In the genomic region with DNA sequence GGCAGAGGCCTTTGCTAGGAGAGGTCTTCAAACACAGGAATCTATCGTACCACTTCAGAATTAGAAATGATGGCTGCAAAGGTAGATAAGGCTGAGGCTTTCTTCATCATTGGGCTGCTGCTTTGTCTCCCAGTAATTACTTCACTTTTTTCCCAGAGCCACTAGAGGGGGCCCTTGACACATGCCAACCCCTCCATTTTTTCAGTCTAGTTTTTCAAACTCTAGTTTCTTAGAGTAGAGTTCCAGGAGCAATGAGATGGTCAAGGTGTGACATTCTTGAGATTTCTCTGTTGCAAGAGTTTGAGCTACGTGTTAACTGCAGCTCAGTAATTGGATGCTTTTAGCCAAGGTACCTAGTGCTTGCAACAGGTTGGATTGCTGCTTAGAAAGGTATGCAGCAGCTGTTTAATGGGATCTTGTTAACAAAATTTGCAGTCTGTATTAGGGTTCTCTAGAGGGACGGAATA, we compare ENCODE assay signal across 7 cellular contexts. TPM values are rescaled to one million over a fixed set of nuclear protein-coding genes. Genes with fewer than 3 reads are reported as not detected.
DNase-seq lines count a peak whose midpoint lies in the region; ATAC-seq and TF ChIP-seq lines count a peak whose summit lies in the region.

No MANE protein-coding gene starts in this region.

- H2AK5ac ChIP-seq in IMR-90 (ENCODE audit: low read depth, low read length), result no peak overlapping the region

- ATAC-seq in IMR-90 (ENCODE audit: low read depth), result peak; percentile 82
- no peak for ATAC-seq in HG02678 (IDR thresholded peaks at IDR 0.05; ENCODE audit: unreplicated experiment)

- no peak overlapping the region for H3K27ac Mint-ChIP-seq in osteocyte (ENCODE audit: unreplicated experiment)

- H3K9me3 ChIP-seq in IMR-90 (ENCODE audit: control insufficient read depth, insufficient read depth, low read length), result no peaks in the 10 kb centered on the region
- no peaks in the 10 kb centered on the region for H3K9me3 ChIP-seq in PC-9 (ENCODE audit: insufficient read depth, low read depth)

- H3K9me3 Mint-ChIP-seq in osteocyte (ENCODE audit: unreplicated experiment), result no peaks in the 10 kb centered on the region

- TF ChIP-seq RAD21 in IMR-90 (IDR thresholded peaks at IDR 0.05; ENCODE audit: low read length), result peak; percentile 94

- no peak overlapping the region for H3K18ac ChIP-seq in IMR-90 (ENCODE audit: low read depth, low read length)

- peaks cover 12% of the 10 kb centered on the region; the same call in 1 of the 2 replicates for H3F3A ChIP-seq in PC-9 (ENCODE audit: insufficient read depth, low read depth)

- WGBS in IMR-90 (ENCODE audit: extremely low coverage in 2 of 2, insufficient read length in 1 of 2), 2 experiments, result 20% methylated on average over 2 of the region's 3 CpGs; no CpG with 5 or more reads in 1 of the 2 experiments

- intact Hi-C loops in IMR-90 (cut with micrococcal nuclease) (loop anchor here (1.0 to 5.0 kb wide), 7 partner anchors 62 to 1530 kb away; a partner anchor contains a TSS), PC-9 (cut with micrococcal nuclease; ENCODE audit: unreplicated experiment) (loop anchor here (1.0 to 5.0 kb wide), 5 partner anchors 62 to 1527 kb away; no protein-coding TSS in a partner anchor)

- H2BK120ac ChIP-seq in IMR-90 (ENCODE audit: low read depth, low read length), result no peak overlapping the region

- H3K4me1 ChIP-seq in IMR-90 (ENCODE audit: control insufficient read depth, insufficient read depth, low read length), result peaks cover 6% of the 10 kb centered on the region
- H3K4me1 ChIP-seq in PC-9 (replicated peaks; ENCODE audit: insufficient read depth), result 0 out of 2 replicates have a peak, but pooled peaks cover 6% of the 10 kb centered on the region

- H4K20me1 ChIP-seq in IMR-90 (ENCODE audit: insufficient read depth, low read length) (no peaks in the 10 kb centered on the region), PC-9 (ENCODE audit: insufficient read depth) (no peaks in the 10 kb centered on the region)

- H3K9ac ChIP-seq in IMR-90 (ENCODE audit: low read depth, low read length), result no peak overlapping the region

- H3K4me3 Mint-ChIP-seq in osteocyte (ENCODE audit: unreplicated experiment), result no peak overlapping the region

- H4K5ac ChIP-seq in IMR-90 (ENCODE audit: low read depth, low read length), result no peak overlapping the region

- POLR2A ChIA-PET in GM10248 (lab: Yijun Ruan, JAX), result no interaction called here
- POLR2A ChIA-PET in IMR-90 (lab: Charles Lee; ENCODE audit: unreplicated experiment), result no interaction called here
- POLR2A ChIA-PET in PC-9 (lab: Charles Lee; ENCODE audit: unreplicated experiment), result interaction anchor here (0.5 kb wide), 1 partner anchor 320 kb away, joined by 3 read pairs; no protein-coding TSS in a partner anchor

- no peaks in the 10 kb centered on the region for H3K9me1 ChIP-seq in IMR-90 (ENCODE audit: insufficient read depth, low read length)

- DNase-seq in GM10248 (ENCODE audit: extremely low spot score) (peak; percentile 61), IMR-90 (peak; percentile 49), PC-9 (peak; percentile 40 to 92), germinal center (ENCODE audit: low spot score) (peak; percentile 58), osteocyte (ENCODE audit: extremely low spot score, unreplicated experiment) (no peak)
- peak; percentile 40 for DNase-seq in activated gamma-delta T cell treated with anti-CD3 and anti-CD28 coated beads, Interleukin-2, amount 50 U/mL, for 16 hours (ENCODE audit: low read depth)

- peaks cover under 1% of the 10 kb centered on the region for H3K36me3 Mint-ChIP-seq in osteocyte (ENCODE audit: unreplicated experiment)

- no peaks in the 10 kb centered on the region for H3K79me2 ChIP-seq in PC-9 (ENCODE audit: low read depth)

- no peak overlapping the region for H3K27ac ChIP-seq in IMR-90 (ENCODE audit: insufficient read depth, low read length)
- H3K27ac ChIP-seq in PC-9, result no peak overlapping the region

- no peaks in the 10 kb centered on the region for H3K9me2 ChIP-seq in PC-9 (ENCODE audit: insufficient read depth)

- H2AFZ ChIP-seq in IMR-90 (replicated peaks; ENCODE audit: low read length, poor library complexity) (no peak overlapping the region), PC-9 (no peak overlapping the region)

- no peak overlapping the region for H3K4ac ChIP-seq in IMR-90 (ENCODE audit: low read depth, low read length)

- H4K91ac ChIP-seq in IMR-90 (ENCODE audit: insufficient read depth, low read depth, low read length), result no peak overlapping the region

- H3K27me3 ChIP-seq in IMR-90 (ENCODE audit: control insufficient read depth, insufficient read depth, low read length), result peaks cover 11% of the 10 kb centered on the region
- no peaks in the 10 kb centered on the region for H3K27me3 ChIP-seq in PC-9 (ENCODE audit: insufficient read depth, low read depth)

- dilution Hi-C loops in IMR-90 (cut with HindIII; ENCODE audit: low sequenced_read_pairs, unreplicated experiment), result no loop called here

- H3K27me3 Mint-ChIP-seq in osteocyte (ENCODE audit: unreplicated experiment), result peaks cover 3% of the 10 kb centered on the region

- in situ Hi-C loops in IMR-90 (cut with MboI; ENCODE audit: low sequenced_read_pairs), result loop anchor here (5.0 to 10.0 kb wide), 3 partner anchors 62 to 1524 kb away; no protein-coding TSS in a partner anchor

- BruUV-seq in IMR-90 (replicated peaks; lab: Mats Ljungman, UMichigan), result no TSS peak
- BruUV-seq in PC-9 (replicated peaks; lab: Mats Ljungman, UMichigan), result no TSS peak

- no peak overlapping the region for H2BK5ac ChIP-seq in IMR-90 (ENCODE audit: low read depth, low read length, poor library complexity, severe bottlenecking)

- H3K79me1 ChIP-seq in IMR-90 (ENCODE audit: low read depth in 1 of 2, low read length in 2 of 2), result no peaks in the 10 kb centered on the region

- H3K56ac ChIP-seq in IMR-90 (ENCODE audit: extremely low read depth, insufficient read depth, low read length), result no peak overlapping the region

- no peak overlapping the region for H2BK20ac ChIP-seq in IMR-90 (ENCODE audit: low read depth, low read length)

- TF ChIP-seq POLR2A in IMR-90 (IDR thresholded peaks at IDR 0.05; ENCODE audit: low read depth, low read length), result no peak

- TF ChIP-seq CTCF in GM10248 (IDR thresholded peaks at IDR 0.05; ENCODE audit: control extremely low read depth, extremely low read depth, low read depth, missing control alignments) (peak; percentile 69), IMR-90 (conservative IDR thresholded peaks at IDR 0.05; ENCODE audit: low read depth, low read length) (peak; percentile 91), PC-9 (conservative IDR thresholded peaks at IDR 0.05) (peak; percentile 79), osteocyte (IDR thresholded peaks at IDR 0.05) (peak; percentile 85)

- H2AK9ac ChIP-seq in IMR-90 (replicated peaks; ENCODE audit: low read depth, low read length, poor library complexity), result no peak overlapping the region

- H2BK15ac ChIP-seq in IMR-90 (ENCODE audit: low read depth, low read length), result no peak overlapping the region

- no peak overlapping the region for H3K14ac ChIP-seq in IMR-90 (replicated peaks; ENCODE audit: low read depth, low read length)

- H3K36me3 ChIP-seq in IMR-90 (ENCODE audit: control insufficient read depth, insufficient read depth, low read length), result peaks cover 5% of the 10 kb centered on the region
- 0 out of 2 replicates have a peak, but pooled peaks cover 3% of the 10 kb centered on the region for H3K36me3 ChIP-seq in PC-9 (ENCODE audit: low read depth)

- H3K4me2 ChIP-seq in IMR-90 (ENCODE audit: low read depth, low read length) (no peak overlapping the region), PC-9 (no peak overlapping the region)

- H3K4me3 ChIP-seq in IMR-90 (ENCODE audit: insufficient read depth, low read depth, low read length), result no peak overlapping the region
- no peak overlapping the region for H3K4me3 ChIP-seq in PC-9

- no peak overlapping the region for H4K8ac ChIP-seq in IMR-90 (ENCODE audit: low read depth in 2 of 2, low read length in 2 of 2)

- no peak overlapping the region for H3K23ac ChIP-seq in IMR-90 (ENCODE audit: low read depth, low read length)

- H3K4me1 Mint-ChIP-seq in osteocyte (ENCODE audit: unreplicated experiment), result peaks cover 9% of the 10 kb centered on the region

- CTCF ChIA-PET in GM10248 (lab: Yijun Ruan, JAX) (interaction anchor here (0.8 to 4.8 kb wide), 33 partner anchors 8 to 1527 kb away, joined by 3 to 40 read pairs (median 4); a partner anchor contains a TSS), IMR-90 (lab: Yijun Ruan, JAX) (interaction anchor here (0.5 to 1.8 kb wide), 6 partner anchors 14 to 219 kb away, joined by 3 to 12 read pairs (median 3); no protein-coding TSS in a partner anchor), PC-9 (lab: Charles Lee) (interaction anchor here (0.6 to 1.0 kb wide), 7 partner anchors 62 to 534 kb away, joined by 3 to 10 read pairs (median 4); a partner anchor contains a TSS)

TF ChIP-seq in IMR-90, 13 proteins besides CTCF, POLR2A, EP300 and RAD21 (continues in another document):
- TF ChIP-seq CHD1 (IDR thresholded peaks at IDR 0.05; ENCODE audit: low read depth, low read length) (no peak), RFX5 (IDR thresholded peaks at IDR 0.05; ENCODE audit: low read depth, low read length) (no peak), BHLHE40 (IDR thresholded peaks at IDR 0.05; ENCODE audit: low read depth, low read length) (no peak), FOS (IDR thresholded peaks at IDR 0.05; ENCODE audit: low read depth, low read length) (no peak), MAZ (IDR thresholded peaks at IDR 0.05; ENCODE audit: borderline replicate concordance, low read depth, low read length) (no peak), MAFK (IDR thresholded peaks at IDR 0.05; ENCODE audit: low read depth, low read length) (no peak)
- TF ChIP-seq, protein P1, sequence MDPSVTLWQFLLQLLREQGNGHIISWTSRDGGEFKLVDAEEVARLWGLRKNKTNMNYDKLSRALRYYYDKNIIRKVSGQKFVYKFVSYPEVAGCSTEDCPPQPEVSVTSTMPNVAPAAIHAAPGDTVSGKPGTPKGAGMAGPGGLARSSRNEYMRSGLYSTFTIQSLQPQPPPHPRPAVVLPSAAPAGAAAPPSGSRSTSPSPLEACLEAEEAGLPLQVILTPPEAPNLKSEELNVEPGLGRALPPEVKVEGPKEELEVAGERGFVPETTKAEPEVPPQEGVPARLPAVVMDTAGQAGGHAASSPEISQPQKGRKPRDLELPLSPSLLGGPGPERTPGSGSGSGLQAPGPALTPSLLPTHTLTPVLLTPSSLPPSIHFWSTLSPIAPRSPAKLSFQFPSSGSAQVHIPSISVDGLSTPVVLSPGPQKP (IDR thresholded peaks at IDR 0.05; ENCODE audit: borderline replicate concordance, low read depth, low read length), result no peak

RNA-seq across cellular contexts. Expression of a gene that starts 33.8 kb away (rescaled TPM):
- total RNA-seq in IMR-90 (2012; rRNA removed) (under 0.01 TPM in 2 replicates), PC-9 (2021) (0.11 and 0.23 TPM in 2 replicates), osteocyte (1.6 and 2.3 TPM in 2 replicates)
- polyA plus RNA-seq in IMR-90 (2012; rRNA removed), result 0.09 and 0.15 TPM in 2 replicates
- 0.03 and 0.04 TPM in 2 replicates for polyA plus RNA-seq in IMR-90 (2012; cell fraction: cytosol; rRNA removed)
- 0.05 and 0.39 TPM in 2 replicates for polyA plus RNA-seq in IMR-90 (2012; cell fraction: nucleus; rRNA removed; ENCODE audit: low replicate concordance)

RNA-seq across cellular contexts. Expression of a gene that starts 42.8 kb away (rescaled TPM):
- total RNA-seq in IMR-90 (2012; rRNA removed), result 15.2 and 30.0 TPM in 2 replicates
- polyA plus RNA-seq in IMR-90 (2012; rRNA removed), result 11.7 and 15.0 TPM in 2 replicates
- polyA plus RNA-seq in IMR-90 (2012; cell fraction: cytosol; rRNA removed), result 1.3 and 2.1 TPM in 2 replicates
- 0.76 and 5.6 TPM in 2 replicates for polyA plus RNA-seq in IMR-90 (2012; cell fraction: nucleus; rRNA removed; ENCODE audit: low replicate concordance)
- 22.1 and 31.2 TPM in 2 replicates for total RNA-seq in PC-9 (2021)
- 39.8 and 42.8 TPM in 2 replicates for total RNA-seq in osteocyte
